ENCODE assay signal across 33 cellular contexts in the genomic region with DNA sequence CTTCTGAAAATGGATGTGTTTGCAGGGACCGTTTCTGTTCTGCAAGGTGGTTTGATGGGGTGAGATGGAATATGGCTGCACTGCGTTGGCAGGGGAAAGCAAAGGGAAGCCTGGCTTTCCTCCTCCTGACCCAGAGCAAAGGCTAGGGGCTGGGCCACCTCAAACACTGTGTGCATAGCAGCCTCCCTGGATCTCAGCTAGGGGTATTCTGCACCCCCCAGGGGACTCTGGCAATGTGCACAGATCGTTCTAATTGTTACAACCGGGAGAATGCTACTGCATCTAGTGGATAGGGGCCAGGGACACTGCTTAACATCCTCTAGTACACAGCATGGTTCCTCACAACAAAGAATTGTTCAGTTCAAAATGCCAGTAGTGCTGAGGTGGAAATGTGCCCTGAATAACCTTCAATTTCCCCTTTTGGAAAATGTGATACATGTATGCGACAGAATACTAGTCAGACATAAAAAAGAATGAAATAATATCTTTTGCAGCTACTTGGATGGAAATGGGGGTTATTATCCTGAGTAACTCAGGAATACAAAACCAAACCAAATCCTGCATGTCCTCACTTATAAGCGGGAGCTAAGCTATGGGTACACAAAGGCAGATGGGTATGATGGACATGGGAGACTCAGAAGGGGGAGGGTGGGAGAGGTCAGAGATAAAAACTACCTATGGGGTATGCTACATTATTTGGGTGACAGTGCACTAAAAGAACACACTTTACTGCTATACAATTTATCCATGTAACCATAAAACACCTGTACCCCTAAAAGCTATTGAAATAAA.
"Had no signal": no experiment of that assay in that cellular context is flagged by ENCODE, and none has a peak within 500 bp of the region (broad histone marks: within the 10 kb centered on the region; RNA-seq: fewer than 3 reads in every experiment).

No MANE protein-coding gene starts in this region.

- ATAC-seq: heart right ventricle; left cardiac atrium; left lung; mucosa of descending colon; natural killer cell treated with Interleukin-12 subunit alpha and Interleukin-12 subunit beta and Interleukin-15 and Interleukin-18, amount 100 ng/mL, for 72 hours; sciatic nerve had no signal

- H3K27ac Mint-ChIP-seq: mesothelial cell of epicardium, naive B cell had no signal

- H3K36me3 Mint-ChIP-seq: mesothelial cell of epicardium, naive B cell had no signal

- H3K27ac ChIP-seq: coronary artery, esophagus squamous epithelium, heart right ventricle, left lung, prostate gland, right atrium auricular region, testis, tibial nerve, upper lobe of left lung, uterus had no signal

- H3K4me3 ChIP-seq: coronary artery, esophagus squamous epithelium, heart right ventricle, left lung, mucosa of descending colon, prostate gland, right atrium auricular region, smooth muscle cell, testis, tibial nerve, upper lobe of left lung, uterus had no signal

- H3K27me3 ChIP-seq: esophagus squamous epithelium, heart right ventricle, left lung, right atrium auricular region, testis, tibial nerve, upper lobe of left lung, uterus had no signal

- H3K4me3 Mint-ChIP-seq: mesothelial cell of epicardium; naive B cell; natural killer cell treated with Interleukin-12 subunit alpha and Interleukin-12 subunit beta and Interleukin-15 and Interleukin-18, amount 100 ng/mL, for 72 hours; neural crest cell had no signal

- H3K9me3 ChIP-seq: esophagus squamous epithelium, mucosa of descending colon, prostate gland, testis, uterus had no signal

- H3K27me3 Mint-ChIP-seq: natural killer cell treated with Interleukin-12 subunit alpha and Interleukin-12 subunit beta and Interleukin-15 and Interleukin-18, amount 100 ng/mL, for 72 hours had no signal

- DNase-seq: dermis blood vessel endothelial cell; effector memory CD4-positive, alpha-beta T cell; erythroblast; esophagus squamous epithelium; foreskin melanocyte; glutamatergic neuron; heart right ventricle; hippocampal formation; left cardiac atrium; left lung; mesenchymal stem cell; mucosa of descending colon; naive B cell; stimulated activated CD4-positive, alpha-beta T cell treated with anti-CD3 and anti-CD28 coated beads, Interleukin-12 subunit alpha, Interleukin-12 subunit beta, amount 100 ng/mL, for 4 hours; stimulated activated CD4-positive, alpha-beta T cell treated with anti-CD3 and anti-CD28 coated beads, Interleukin-1b, Interleukin-23, amount 100 ng/mL, for 48 hours; stimulated activated CD4-positive, alpha-beta T cell treated with anti-CD3 and anti-CD28 coated beads, Interleukin-4, amount 100 ng/mL, for 1 hour; stimulated activated CD8-positive, alpha-beta memory T cell treated with anti-CD3 and anti-CD28 coated beads, Interleukin-4, amount 100 ng/mL, for 48 hours; stimulated activated naive CD4-positive, alpha-beta T cell; substantia nigra; testis; upper lobe of left lung; uterus had no signal

- H3K4me1 ChIP-seq: esophagus squamous epithelium, heart right ventricle, left lung, prostate gland, right atrium auricular region, testis, tibial nerve, upper lobe of left lung, uterus had no signal

- H3K36me3 ChIP-seq: esophagus squamous epithelium, heart right ventricle, left lung, prostate gland, right atrium auricular region, tibial nerve, upper lobe of left lung, uterus had no signal

- H3K4me1 Mint-ChIP-seq: mesothelial cell of epicardium, neural crest cell had no signal

- H3K4me2 ChIP-seq: smooth muscle cell had no signal

- FAIRE-seq: endometrium, islet of Langerhans had no signal

- H3K9me3 Mint-ChIP-seq: natural killer cell treated with Interleukin-12 subunit alpha and Interleukin-12 subunit beta and Interleukin-15 and Interleukin-18, amount 100 ng/mL, for 72 hours had no signal
